Comparison of ENCODE assay signal across 24 cellular contexts in the genomic region with DNA sequence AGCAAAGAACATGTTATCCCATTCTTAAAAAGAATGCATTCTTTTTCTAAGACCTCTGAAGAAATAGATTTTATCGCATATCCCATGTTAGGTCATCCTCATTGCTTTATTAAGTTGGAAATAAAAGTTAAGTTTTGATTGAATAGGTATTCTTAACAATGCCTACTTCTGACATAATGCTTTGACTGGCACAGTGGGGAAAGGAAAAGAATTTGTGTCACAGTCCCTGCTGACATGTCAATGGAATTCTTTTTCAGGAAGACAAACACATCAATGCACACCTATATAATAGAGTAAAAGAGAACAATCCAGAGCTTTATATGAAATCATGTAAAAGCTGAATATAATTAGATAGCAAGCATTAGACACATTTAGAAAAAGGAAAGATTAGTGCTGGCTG.
"Had no signal": no experiment of that assay in that cellular context is flagged by ENCODE, and none has a peak within 500 bp of the region (broad histone marks: within the 10 kb centered on the region; RNA-seq: fewer than 3 reads in every experiment).

No MANE protein-coding gene starts in this region.

- ATAC-seq: activated CD4-positive, alpha-beta T cell treated with anti-CD3 and anti-CD28 coated beads for 36 hours; left lung; natural killer cell treated with Interleukin-12 subunit alpha and Interleukin-12 subunit beta and Interleukin-15 and Interleukin-18, amount 100 ng/mL, for 72 hours; pancreas; stimulated activated naive CD8-positive, alpha-beta T cell treated with anti-CD3 and anti-CD28 coated beads, Interleukin-15, Interleukin-2, amounts not matched to agents 100 U/mL and 50 U/mL, for 24 hours; upper lobe of right lung had no signal

- H3K4me1 Mint-ChIP-seq: activated B cell treated with CpG ODN at 0.5 μM for 24 hours; activated CD4-positive, alpha-beta T cell treated with anti-CD3 and anti-CD28 coated beads for 36 hours; activated naive CD8-positive, alpha-beta T cell treated with anti-CD3 and anti-CD28 coated beads for 36 hours; immature natural killer cell had no signal

- H3K27ac Mint-ChIP-seq: activated B cell treated with CpG ODN at 0.5 μM for 24 hours; activated CD4-positive, alpha-beta T cell treated with anti-CD3 and anti-CD28 coated beads for 36 hours; activated naive CD8-positive, alpha-beta T cell treated with anti-CD3 and anti-CD28 coated beads for 36 hours; activated T-cell treated with anti-CD3 and anti-CD28 coated beads, Interleukin-2, amount 50 U/mL, for 24 hours; activated T-helper 2 cell treated with anti-CD3 and anti-CD28 coated beads, Interferon-gamma antibody, Interleukin-2, Interleukin-4, amounts not matched to agents 10 μg/mL and 5 μg/mL and 100 μg/mL, durations not matched to agents 14 hours and 24 hours and 36 hours; dendritic cell treated with granulocyte-macrophage colony-stimulating factor and Interleukin-4, amounts not matched to agents 40 ng/mL and 50 ng/mL, for 4 days; immature natural killer cell; natural killer cell treated with Interleukin-12 subunit alpha and Interleukin-12 subunit beta and Interleukin-15 and Interleukin-18, amount 100 ng/mL, for 72 hours; T-helper 1 cell treated with Interleukin-12 subunit alpha and Interleukin-12 subunit beta and Interleukin-4 antibody, amounts not matched to agents 30 μg/mL and 1 μg/mL, for 36 hours had no signal

- H3K27ac ChIP-seq: hepatocyte, left lung, pancreas, SJSA1, spleen, upper lobe of right lung had no signal

- DNase-seq: activated B cell treated with CpG ODN at 0.5 μM for 24 hours; activated CD4-positive, alpha-beta T cell treated with anti-CD3 and anti-CD28 coated beads for 36 hours; activated CD4-positive, alpha-beta T cell treated with anti-CD3 and anti-CD28 coated beads, Interleukin-2, amount 50 U/mL, for 4 hours; activated CD8-positive, alpha-beta memory T cell treated with anti-CD3 and anti-CD28 coated beads for 24 hours; activated CD8-positive, alpha-beta memory T cell treated with anti-CD3 and anti-CD28 coated beads, Interleukin-2, amount 50 U/mL, for 4 hours; activated naive CD4-positive, alpha-beta T cell treated with Interleukin-2 at 50 U/mL for 16 hours; activated naive CD8-positive, alpha-beta T cell treated with anti-CD3 and anti-CD28 coated beads for 36 hours; activated T-cell treated with anti-CD3 and anti-CD28 coated beads, Interleukin-2, amount 50 U/mL, for 24 hours; effector CD4-positive, alpha-beta T cell; immature natural killer cell; kidney glomerular epithelial cell; left lung; pancreas; spleen; stimulated activated CD4-positive, alpha-beta T cell treated with anti-CD3 and anti-CD28 coated beads, Interleukin-4, amount 100 ng/mL, for 4 hours; stimulated activated naive CD8-positive, alpha-beta T cell treated with anti-CD3 and anti-CD28 coated beads, Interleukin-15, Interleukin-2, amounts not matched to agents 100 U/mL and 50 U/mL, for 24 hours; T1000; upper lobe of right lung had no signal

- H3K27me3 Mint-ChIP-seq: activated B cell treated with CpG ODN at 0.5 μM for 24 hours; activated CD4-positive, alpha-beta T cell treated with anti-CD3 and anti-CD28 coated beads for 36 hours; activated naive CD8-positive, alpha-beta T cell treated with anti-CD3 and anti-CD28 coated beads for 36 hours; activated T-cell treated with anti-CD3 and anti-CD28 coated beads, Interleukin-2, amount 50 U/mL, for 24 hours; dendritic cell treated with granulocyte-macrophage colony-stimulating factor and Interleukin-4, amounts not matched to agents 40 ng/mL and 50 ng/mL, for 4 days; natural killer cell treated with Interleukin-12 subunit alpha and Interleukin-12 subunit beta and Interleukin-15 and Interleukin-18, amount 100 ng/mL, for 72 hours had no signal

- H3K27me3 ChIP-seq: hepatocyte, left lung, pancreas, SJSA1, spleen, upper lobe of right lung had no signal

- H3K9me3 ChIP-seq: left lung, pancreas, SJSA1, spleen, upper lobe of right lung had no signal

- H3K4me3 Mint-ChIP-seq: activated B cell treated with CpG ODN at 0.5 μM for 24 hours; activated CD4-positive, alpha-beta T cell treated with anti-CD3 and anti-CD28 coated beads for 36 hours; activated naive CD8-positive, alpha-beta T cell treated with anti-CD3 and anti-CD28 coated beads for 36 hours; activated T-cell treated with anti-CD3 and anti-CD28 coated beads, Interleukin-2, amount 50 U/mL, for 24 hours; dendritic cell treated with granulocyte-macrophage colony-stimulating factor and Interleukin-4, amounts not matched to agents 40 ng/mL and 50 ng/mL, for 4 days; immature natural killer cell; natural killer cell treated with Interleukin-12 subunit alpha and Interleukin-12 subunit beta and Interleukin-15 and Interleukin-18, amount 100 ng/mL, for 72 hours; T-helper 1 cell treated with Interleukin-12 subunit alpha and Interleukin-12 subunit beta and Interleukin-4 antibody, amounts not matched to agents 30 μg/mL and 1 μg/mL, for 36 hours had no signal

- H3K4me3 ChIP-seq: hepatocyte, left lung, pancreas, SJSA1, spleen, upper lobe of right lung had no signal

- H3K4me1 ChIP-seq: left lung, pancreas, SJSA1, spleen, upper lobe of right lung had no signal

- H3K9me3 Mint-ChIP-seq: activated B cell treated with CpG ODN at 0.5 μM for 24 hours; activated naive CD8-positive, alpha-beta T cell treated with anti-CD3 and anti-CD28 coated beads for 36 hours; activated T-cell treated with anti-CD3 and anti-CD28 coated beads, Interleukin-2, amount 50 U/mL, for 24 hours; activated T-helper 2 cell treated with anti-CD3 and anti-CD28 coated beads, Interferon-gamma antibody, Interleukin-2, Interleukin-4, amounts not matched to agents 10 μg/mL and 5 μg/mL and 100 μg/mL, durations not matched to agents 14 hours and 24 hours and 36 hours; dendritic cell treated with granulocyte-macrophage colony-stimulating factor and Interleukin-4, amounts not matched to agents 40 ng/mL and 50 ng/mL, for 4 days; immature natural killer cell; natural killer cell treated with Interleukin-12 subunit alpha and Interleukin-12 subunit beta and Interleukin-15 and Interleukin-18, amount 100 ng/mL, for 72 hours; T-helper 1 cell treated with Interleukin-12 subunit alpha and Interleukin-12 subunit beta and Interleukin-4 antibody, amounts not matched to agents 30 μg/mL and 1 μg/mL, for 36 hours had no signal

- H3K36me3 Mint-ChIP-seq: activated naive CD8-positive, alpha-beta T cell treated with anti-CD3 and anti-CD28 coated beads for 36 hours; immature natural killer cell; natural killer cell treated with Interleukin-12 subunit alpha and Interleukin-12 subunit beta and Interleukin-15 and Interleukin-18, amount 100 ng/mL, for 72 hours had no signal
